ENCODE assay signal across 10 cellular contexts in the genomic region with DNA sequence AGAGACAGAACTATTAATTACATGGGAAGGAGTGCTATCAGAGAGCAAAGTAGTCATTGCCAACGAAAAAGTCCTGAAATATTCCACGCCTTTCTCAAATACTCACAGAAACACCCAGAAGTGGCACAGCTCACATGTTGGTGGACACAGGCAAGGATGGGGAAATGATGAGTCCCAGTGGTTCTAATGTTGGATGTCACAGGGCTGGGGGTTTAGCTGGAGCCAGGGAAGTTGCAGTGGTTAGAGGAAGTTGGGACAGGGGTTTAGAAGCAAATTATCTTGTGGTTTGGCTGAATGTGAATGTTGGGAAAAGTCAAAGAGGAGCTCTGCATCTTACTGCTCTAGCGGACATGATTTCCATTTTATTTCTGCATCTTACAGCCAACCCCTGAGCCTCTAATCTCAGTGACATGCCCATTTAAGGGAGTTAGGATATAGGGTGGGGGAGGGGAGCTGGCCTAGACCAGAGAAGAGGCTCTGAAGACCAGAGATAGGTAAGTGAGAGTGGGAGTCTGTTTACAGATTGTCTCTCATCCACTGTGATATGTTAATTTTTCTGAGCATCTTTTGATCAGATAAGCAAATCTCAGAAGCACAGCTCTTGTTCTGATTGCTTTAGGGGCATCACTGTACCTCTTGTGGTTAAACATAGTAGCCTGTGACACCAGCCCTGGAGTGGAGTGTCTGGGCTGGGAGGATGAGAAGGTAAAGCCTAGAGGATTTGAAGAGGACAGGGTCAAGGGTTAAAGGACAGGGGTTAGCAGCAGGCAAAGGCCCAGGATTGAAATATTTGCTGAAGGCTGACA. TPM values are rescaled to one million over a fixed set of nuclear protein-coding genes. Genes with fewer than 3 reads are reported as not detected.
DNase-seq lines count a peak whose midpoint lies in the region; ATAC-seq and TF ChIP-seq lines count a peak whose summit lies in the region.
"Had no signal": no experiment of that assay in that cellular context is flagged by ENCODE, and none has a peak within 500 bp of the region (broad histone marks: within the 10 kb centered on the region; RNA-seq: fewer than 3 reads in every experiment).

No MANE protein-coding gene starts in this region.

- H3K9ac ChIP-seq in H9 (ENCODE audit: extremely low read depth, insufficient read length, low read length): no peak overlapping the region

- H3K23me2 ChIP-seq in H9 (ENCODE audit: insufficient read length, low read depth, low read length, poor library complexity, severe bottlenecking): no peaks in the 10 kb centered on the region

- H3K27me3 ChIP-seq in naive thymus-derived CD4-positive, alpha-beta T cell (ENCODE audit: control insufficient read depth in 2 of 2, insufficient read depth in 2 of 2, low read length in 2 of 2): no peaks in the 10 kb centered on the region
- no peaks in the 10 kb centered on the region for H3K27me3 ChIP-seq in vagina
- H3K27me3 ChIP-seq in H9 (ENCODE audit: insufficient read depth, low read length): no peaks in the 10 kb centered on the region
- H3K27me3 ChIP-seq: SJSA1 had no signal

- no peak overlapping the region for H4K5ac ChIP-seq in H9 (ENCODE audit: insufficient read length, low read depth, low read length)

- peak overlapping the region; percentile 54 for H3K4me3 Mint-ChIP-seq in activated T-helper 2 cell treated with anti-CD3 and anti-CD28 coated beads, Interferon-gamma antibody, Interleukin-2, Interleukin-4, amounts not matched to agents 10 μg/mL and 5 μg/mL and 100 μg/mL, durations not matched to agents 14 hours and 24 hours and 36 hours (ENCODE audit: low read depth)
- peak overlapping the region in 4 of 10 donors; percentile 22 to 68 (median 46) for H3K4me3 Mint-ChIP-seq in naive thymus-derived CD4-positive, alpha-beta T cell
- no peak overlapping the region for H3K4me3 Mint-ChIP-seq in H9

- no peak overlapping the region for H3K27ac ChIP-seq in naive thymus-derived CD4-positive, alpha-beta T cell (ENCODE audit: low read depth, low read length)
- H3K27ac ChIP-seq in vagina: peak overlapping the region; percentile 85
- H3K27ac ChIP-seq in H9 (ENCODE audit: insufficient read length, low read depth, low read length): no peak overlapping the region

- H3K18ac ChIP-seq in H9 (ENCODE audit: insufficient read length, low read depth, low read length): no peak overlapping the region

- no peak overlapping the region for H2BK120ac ChIP-seq in H9 (ENCODE audit: low read depth, low read length, poor library complexity, severe bottlenecking)

- no peak overlapping the region for H4K91ac ChIP-seq in H9 (ENCODE audit: insufficient read length, low read depth, low read length)

- H2BK5ac ChIP-seq in H9 (ENCODE audit: insufficient read length, low read length): no peak overlapping the region

- H3K4me1 ChIP-seq in naive thymus-derived CD4-positive, alpha-beta T cell (ENCODE audit: control insufficient read depth in 2 of 2, insufficient read depth in 2 of 2, low read length in 2 of 2): peaks cover 0 to 55% of the 10 kb centered on the region in 2 donors
- H3K4me1 ChIP-seq in vagina: peaks cover 47% of the 10 kb centered on the region
- H3K4me1 ChIP-seq in H9 (ENCODE audit: insufficient read depth, low read length): peaks cover 7% of the 10 kb centered on the region; the same call in 1 of the 2 replicates

- H3K36me3 Mint-ChIP-seq in activated T-helper 2 cell treated with anti-CD3 and anti-CD28 coated beads, Interferon-gamma antibody, Interleukin-2, Interleukin-4, amounts not matched to agents 10 μg/mL and 5 μg/mL and 100 μg/mL, durations not matched to agents 14 hours and 24 hours and 36 hours (ENCODE audit: low read depth): peaks cover 10% of the 10 kb centered on the region
- peaks cover 0 to 30% (median 0%) of the 10 kb centered on the region in 5 donors for H3K36me3 Mint-ChIP-seq in naive thymus-derived CD4-positive, alpha-beta T cell
- no peaks in the 10 kb centered on the region; a peak in 2 of 7 replicates for H3K36me3 Mint-ChIP-seq in H9 (ENCODE audit: insufficient read depth in 1 of 3, low read depth in 3 of 3)

- H3K56ac ChIP-seq in H9 (ENCODE audit: insufficient read length, low read depth, low read length): no peak overlapping the region

- H3K36me3 ChIP-seq in naive thymus-derived CD4-positive, alpha-beta T cell (ENCODE audit: control insufficient read depth in 2 of 3, insufficient read depth in 3 of 3, low read length in 3 of 3): no peaks in the 10 kb centered on the region
- H3K36me3 ChIP-seq in vagina: no peaks in the 10 kb centered on the region

- no peaks in the 10 kb centered on the region for H3K9me3 ChIP-seq in naive thymus-derived CD4-positive, alpha-beta T cell (ENCODE audit: control insufficient read depth in 2 of 3, low read length in 3 of 3)
- H3K9me3 ChIP-seq in vagina (no peaks in the 10 kb centered on the region), H9 (ENCODE audit: control insufficient read depth, low read depth, low read length) (no peaks in the 10 kb centered on the region)
- H3K9me3 ChIP-seq: SJSA1 had no signal

- H4K8ac ChIP-seq in H9 (replicated peaks; ENCODE audit: insufficient read length, low read depth, low read length): no peak overlapping the region

- no CpG with 5 or more reads among the region's 3 CpGs for WGBS in H9 (ENCODE audit: extremely low coverage, insufficient read length, low lambda C conversion rate)

- CTCF ChIA-PET in naive thymus-derived CD4-positive, alpha-beta T cell (lab: Charles Lee): no interaction called here

- no peaks in the 10 kb centered on the region for H3K27me3 Mint-ChIP-seq in activated T-helper 2 cell treated with anti-CD3 and anti-CD28 coated beads, Interferon-gamma antibody, Interleukin-2, Interleukin-4, amounts not matched to agents 10 μg/mL and 5 μg/mL and 100 μg/mL, durations not matched to agents 14 hours and 24 hours and 36 hours (ENCODE audit: low read depth)
- H3K27me3 Mint-ChIP-seq in naive thymus-derived CD4-positive, alpha-beta T cell: peaks cover 0 to 18% (median 0%) of the 10 kb centered on the region in 5 donors
- no peaks in the 10 kb centered on the region; the same call in 1 of the 2 replicates for H3K27me3 Mint-ChIP-seq in H9 (ENCODE audit: low read depth)

- H3K27ac Mint-ChIP-seq in activated T-helper 2 cell treated with anti-CD3 and anti-CD28 coated beads, Interferon-gamma antibody, Interleukin-2, Interleukin-4, amounts not matched to agents 10 μg/mL and 5 μg/mL and 100 μg/mL, durations not matched to agents 14 hours and 24 hours and 36 hours: peak overlapping the region; percentile 83
- peak overlapping the region in 7 of 9 donors; percentile 44 to 86 (median 74) for H3K27ac Mint-ChIP-seq in naive thymus-derived CD4-positive, alpha-beta T cell
- no peak overlapping the region; a peak in 2 of 7 replicates for H3K27ac Mint-ChIP-seq in H9

- POLR2A ChIA-PET in naive thymus-derived CD4-positive, alpha-beta T cell (lab: Charles Lee): no interaction called here

- no peak overlapping the region for H3K4ac ChIP-seq in H9 (ENCODE audit: low read depth, low read length)

- H3K79me2 ChIP-seq in H9 (ENCODE audit: insufficient read depth, low read length): no peaks in the 10 kb centered on the region

- no peak for TF ChIP-seq POLR2A in vagina (IDR thresholded peaks at IDR 0.05)

- H3K79me1 ChIP-seq in H9 (ENCODE audit: insufficient read depth, low read depth, low read length, poor library complexity, severe bottlenecking): no peaks in the 10 kb centered on the region

- H2AFZ ChIP-seq in H9 (ENCODE audit: low read length): no peak overlapping the region

- H2BK12ac ChIP-seq in H9 (ENCODE audit: insufficient read length, low read depth, low read length): no peak overlapping the region

- no peak overlapping the region for H2AK5ac ChIP-seq in H9 (ENCODE audit: insufficient read length, low read length)

- DNase-seq in stimulated activated CD4-positive, alpha-beta T cell treated with anti-CD3 and anti-CD28 coated beads, Interleukin-1b, Interleukin-23, amount 100 ng/mL, for 48 hours: peak; percentile 17
- no peak for DNase-seq in stimulated activated CD4-positive, alpha-beta T cell treated with anti-CD3 and anti-CD28 coated beads, Interleukin-4, amount 100 ng/mL, for 4 hours
- no peak for DNase-seq in activated T-helper 2 cell treated with anti-CD3 and anti-CD28 coated beads, Interferon-gamma antibody, Interleukin-2, Interleukin-4, amounts not matched to agents 10 μg/mL and 5 μg/mL and 100 μg/mL, durations not matched to agents 14 hours and 24 hours and 36 hours (ENCODE audit: low spot score)
- no peak for DNase-seq in naive thymus-derived CD4-positive, alpha-beta T cell
- no peak for DNase-seq in vagina (ENCODE audit: extremely low spot score in 2 of 2)
- DNase-seq in RPMI8226: no peak
- DNase-seq in H9: no peak
- DNase-seq: NCI-H1436 had no signal

- H3K4me2 ChIP-seq in H9 (ENCODE audit: insufficient read depth, insufficient read length, low read length): no peak overlapping the region

- no peaks in the 10 kb centered on the region for H4K20me1 ChIP-seq in H9 (ENCODE audit: control insufficient read depth, insufficient read depth, insufficient read length)

- no peak overlapping the region for H3K14ac ChIP-seq in H9 (ENCODE audit: insufficient read depth, low read length)

- H2BK15ac ChIP-seq in H9 (ENCODE audit: low read depth, low read length): no peak overlapping the region

- TF ChIP-seq CTCF in vagina (IDR thresholded peaks at IDR 0.05) (no peak), H9 (conservative IDR thresholded peaks at IDR 0.05) (no peak)

- H2BK20ac ChIP-seq in H9 (ENCODE audit: low read depth, low read length, poor library complexity, severe bottlenecking): no peak overlapping the region

- H3K23ac ChIP-seq in H9 (ENCODE audit: insufficient read length, low read depth, low read length): no peak overlapping the region

- no peak overlapping the region for H3K4me3 ChIP-seq in naive thymus-derived CD4-positive, alpha-beta T cell (ENCODE audit: low read length)
- no peak overlapping the region for H3K4me3 ChIP-seq in vagina
- H3K4me3 ChIP-seq: SJSA1 had no signal

- H3T11ph ChIP-seq in H9 (ENCODE audit: low read length): no peak overlapping the region

- ATAC-seq in naive thymus-derived CD4-positive, alpha-beta T cell: no peak
- ATAC-seq in GM19395 (IDR thresholded peaks at IDR 0.05; ENCODE audit: unreplicated experiment): no peak

- intact Hi-C loops in activated T-helper 2 cell treated with anti-CD3 and anti-CD28 coated beads, Interferon-gamma antibody, Interleukin-2, Interleukin-4, amounts not matched to agents 10 μg/mL and 5 μg/mL and 100 μg/mL, durations not matched to agents 14 hours and 24 hours and 36 hours (cut with micrococcal nuclease): loop anchor here (1.0 to 5.0 kb wide), 4 partner anchors 21 to 473 kb away; partner anchors contain the start of gene SETBP1
- intact Hi-C loops in naive thymus-derived CD4-positive, alpha-beta T cell (cut with micrococcal nuclease): loop anchor here in 1 of 2 donors (2.0 to 10.0 kb wide), 3 partner anchors 75 to 961 kb away; no protein-coding TSS in a partner anchor
- intact Hi-C loops in vagina (cut with DNase I): no loop called here

- H3K4me1 Mint-ChIP-seq in activated T-helper 2 cell treated with anti-CD3 and anti-CD28 coated beads, Interferon-gamma antibody, Interleukin-2, Interleukin-4, amounts not matched to agents 10 μg/mL and 5 μg/mL and 100 μg/mL, durations not matched to agents 14 hours and 24 hours and 36 hours (ENCODE audit: low read depth): peaks cover 79% of the 10 kb centered on the region
- peaks cover 25 to 81% (median 46%) of the 10 kb centered on the region in 7 donors for H3K4me1 Mint-ChIP-seq in naive thymus-derived CD4-positive, alpha-beta T cell
- H3K4me1 Mint-ChIP-seq in H9: peaks cover 32 to 36% of the 10 kb centered on the region in 2 experiments

- H3K9me3 Mint-ChIP-seq in activated T-helper 2 cell treated with anti-CD3 and anti-CD28 coated beads, Interferon-gamma antibody, Interleukin-2, Interleukin-4, amounts not matched to agents 10 μg/mL and 5 μg/mL and 100 μg/mL, durations not matched to agents 14 hours and 24 hours and 36 hours: no peaks in the 10 kb centered on the region
- H3K9me3 Mint-ChIP-seq in naive thymus-derived CD4-positive, alpha-beta T cell: peaks cover 0 to 4% (median 0%) of the 10 kb centered on the region in 11 donors
- no peaks in the 10 kb centered on the region for H3K9me3 Mint-ChIP-seq in H9

RNA-seq across cellular contexts. Expression of gene SETBP1, which starts 43.5 kb away (rescaled TPM):
- 27.3 and 27.4 TPM in 2 replicates for total RNA-seq in activated T-helper 2 cell treated with anti-CD3 and anti-CD28 coated beads, Interferon-gamma antibody, Interleukin-2, Interleukin-4, amounts not matched to agents 10 μg/mL and 5 μg/mL and 100 μg/mL, durations not matched to agents 14 hours and 24 hours and 36 hours
- total RNA-seq in naive thymus-derived CD4-positive, alpha-beta T cell: 10 to 100 TPM in 1 of 5 experiments, 1 to 10 TPM in 2, under 1 TPM in 2; 0.08 to 12.5 (median 2.5) TPM
- polyA plus RNA-seq in naive thymus-derived CD4-positive, alpha-beta T cell: not detected
- total RNA-seq in vagina (38.1 TPM), H9 (2021) (4.6 and 4.8 TPM in 2 replicates)

Comparison
In these comparisons a context has a peak if more than half of its experiments do, and no peak if none do; other contexts are left out.
1. H3K27ac Mint-ChIP-seq: peak in activated T-helper 2 cell treated with anti-CD3 and anti-CD28 coated beads, Interferon-gamma antibody, Interleukin-2, Interleukin-4, amounts not matched to agents 10 μg/mL and 5 μg/mL and 100 μg/mL, durations not matched to agents 14 hours and 24 hours and 36 hours (single experiment) and naive thymus-derived CD4-positive, alpha-beta T cell (7 of 9); none in H9 (0 of 3).